Comparison of ENCODE assay signal across 11 cellular contexts in the genomic region with DNA sequence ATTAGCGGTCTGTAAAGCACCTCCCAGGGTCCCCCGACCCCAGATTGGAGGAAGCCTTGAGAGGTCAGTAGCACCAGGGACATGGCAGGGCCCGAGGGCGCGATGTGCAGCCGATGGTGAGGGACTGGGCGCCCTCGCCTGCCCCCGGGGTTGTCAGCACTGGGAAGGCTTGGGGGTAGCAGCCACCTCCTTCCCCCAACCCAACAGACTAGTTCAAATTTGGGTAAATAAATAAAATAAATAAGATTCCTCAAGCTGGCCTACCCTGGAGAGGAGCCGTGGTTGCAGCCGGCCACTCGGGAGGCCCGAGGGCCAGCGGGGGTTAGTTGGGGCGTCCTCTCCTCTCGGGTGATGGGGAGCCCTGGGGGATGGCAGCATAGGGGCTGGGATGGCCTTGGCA. TPM values are rescaled to one million over a fixed set of nuclear protein-coding genes. Genes with fewer than 3 reads are reported as not detected.
"Had no signal": no experiment of that assay in that cellular context is flagged by ENCODE, and none has a peak within 500 bp of the region (broad histone marks: within the 10 kb centered on the region; RNA-seq: fewer than 3 reads in every experiment).

No MANE protein-coding gene starts in this region.

- H3K9ac ChIP-seq: GM23248 had no signal

- H3K27ac ChIP-seq: GM23248 had no signal

- H3K4me3 ChIP-seq: GM23248, GM23338, HAP-1 had no signal

- H3K4me3 Mint-ChIP-seq: GM23338, H9, HFFc6 had no signal

- H2AFZ ChIP-seq: GM23248, GM23338 had no signal

- H3K4me2 ChIP-seq: GM23338 had no signal

- ATAC-seq: GM23338, HCT116 had no signal

- H3K9me3 Mint-ChIP-seq: GM23338, H9, HFFc6 had no signal

- H3K36me3 ChIP-seq: HAP-1 had no signal

- DNase-seq: GM23248, GOT3, H7, H9, HCEC 1CT, HFFc6 had no signal

- H3K9me3 ChIP-seq: HAP-1 had no signal

- H3K27ac Mint-ChIP-seq: GM23338, HFFc6 had no signal

RNA-seq across cellular contexts. Expression of a gene that starts 1.5 kb away (rescaled TPM):
- total RNA-seq: GM23248, GM23338, H1, H4, H7, H9, HFFc6 had no signal
- polyA plus RNA-seq: GM23248, H1 had no signal

RNA-seq across cellular contexts. Expression of a gene that starts 6.6 kb away (rescaled TPM):
- total RNA-seq: GM23248 had no signal

RNA-seq across cellular contexts. Expression of a gene that starts 13.6 kb away (rescaled TPM):
- total RNA-seq: GM23248 had no signal
- polyA plus RNA-seq: GM23248 had no signal
